In the genomic region with DNA sequence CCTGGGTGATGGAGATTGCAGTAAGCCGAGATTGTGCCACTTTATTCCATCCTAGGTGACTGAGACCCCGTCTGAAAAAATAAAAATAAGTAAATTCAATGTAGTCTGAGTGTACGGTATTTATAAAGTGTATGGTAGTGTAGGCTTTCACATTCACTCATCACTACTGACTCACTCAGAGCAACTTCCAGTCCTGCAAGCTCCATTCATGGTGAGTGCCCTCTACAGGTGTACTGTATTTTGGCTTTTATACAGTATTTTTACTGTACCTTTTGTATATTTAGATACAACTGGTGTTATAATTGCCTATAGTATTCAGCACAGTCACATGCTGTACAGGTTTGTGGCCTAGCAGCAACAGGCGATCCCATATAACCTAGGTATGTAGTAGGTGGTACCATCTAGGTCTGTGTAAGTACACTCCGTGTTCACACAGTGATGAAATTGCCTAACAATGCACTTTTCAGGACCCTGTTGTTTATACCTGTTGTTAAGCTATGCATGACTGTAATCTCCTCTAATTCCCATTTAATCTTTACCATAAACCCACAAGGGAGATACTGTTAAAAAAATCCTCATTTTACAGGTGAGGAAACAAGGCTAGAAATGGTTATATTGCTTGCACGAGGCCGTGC, we compare ENCODE assay signal across 12 cellular contexts. TPM values are rescaled to one million over a fixed set of nuclear protein-coding genes. Genes with fewer than 3 reads are reported as not detected.
A peak's percentile ranks its signal among the peaks of the same experiment; 100 is the strongest.
DNase-seq lines count a peak whose midpoint lies in the region; ATAC-seq and TF ChIP-seq lines count a peak whose summit lies in the region.
"Had no signal": no experiment of that assay in that cellular context is flagged by ENCODE, and none has a peak within 500 bp of the region (broad histone marks: within the 10 kb centered on the region; RNA-seq: fewer than 3 reads in every experiment).

No MANE protein-coding gene starts in this region.

- H3K23me2 ChIP-seq in H9 (ENCODE audit: insufficient read length, low read depth, low read length, poor library complexity, severe bottlenecking): no peaks in the 10 kb centered on the region

- no peak overlapping the region for H3T11ph ChIP-seq in H9 (ENCODE audit: low read length)

- WGBS in H9 (ENCODE audit: extremely low coverage, insufficient read length, low lambda C conversion rate): no CpG with 5 or more reads among the region's 7 CpGs

- no peak overlapping the region for H4K91ac ChIP-seq in H9 (ENCODE audit: insufficient read length, low read depth, low read length)

- no peaks in the 10 kb centered on the region for H3K9me3 Mint-ChIP-seq in H9
- H3K9me3 Mint-ChIP-seq: brain had no signal

- no peak overlapping the region for H3K4ac ChIP-seq in H9 (ENCODE audit: low read depth, low read length)

- no peak overlapping the region for H2BK20ac ChIP-seq in H9 (ENCODE audit: low read depth, low read length, poor library complexity, severe bottlenecking)

- H4K8ac ChIP-seq in H9 (replicated peaks; ENCODE audit: insufficient read length, low read depth, low read length): no peak overlapping the region

- no peak overlapping the region for H4K5ac ChIP-seq in H9 (ENCODE audit: insufficient read length, low read depth, low read length)

- H2BK120ac ChIP-seq in H9 (ENCODE audit: low read depth, low read length, poor library complexity, severe bottlenecking): no peak overlapping the region

- no peak overlapping the region for H3K4me2 ChIP-seq in H9 (ENCODE audit: insufficient read depth, insufficient read length, low read length)

- no peak overlapping the region for H2BK12ac ChIP-seq in H9 (ENCODE audit: insufficient read length, low read depth, low read length)

- no peak overlapping the region for H3K27ac ChIP-seq in H9 (ENCODE audit: insufficient read length, low read depth, low read length)
- H3K27ac ChIP-seq: SJSA1 had no signal

- H3K36me3 Mint-ChIP-seq in H9 (ENCODE audit: insufficient read depth in 1 of 3, low read depth in 3 of 3): no peaks in the 10 kb centered on the region
- H3K36me3 Mint-ChIP-seq: brain had no signal

- no peaks in the 10 kb centered on the region for H3K79me2 ChIP-seq in H9 (ENCODE audit: insufficient read depth, low read length)

- intact Hi-C loops in left colon (cut with DNase I, micrococcal nuclease): no loop called here

- H3K14ac ChIP-seq in H9 (ENCODE audit: insufficient read depth, low read length): no peak overlapping the region

- no peak overlapping the region for H3K9ac ChIP-seq in H9 (ENCODE audit: extremely low read depth, insufficient read length, low read length)

- no peaks in the 10 kb centered on the region for H3K79me1 ChIP-seq in H9 (ENCODE audit: insufficient read depth, low read depth, low read length, poor library complexity, severe bottlenecking)

- no peak overlapping the region for H2AFZ ChIP-seq in H9 (ENCODE audit: low read length)

- H3K4me1 ChIP-seq in H9 (ENCODE audit: insufficient read depth, low read length): peaks cover 2% of the 10 kb centered on the region; the same call in 1 of the 2 replicates
- H3K4me1 ChIP-seq: SJSA1 had no signal

- H3K23ac ChIP-seq in H9 (ENCODE audit: insufficient read length, low read depth, low read length): no peak overlapping the region

- no peak overlapping the region for H3K4me3 Mint-ChIP-seq in H9
- H3K4me3 Mint-ChIP-seq: brain had no signal

- H3K56ac ChIP-seq in H9 (ENCODE audit: insufficient read length, low read depth, low read length): no peak overlapping the region

- H3K18ac ChIP-seq in H9 (ENCODE audit: insufficient read length, low read depth, low read length): no peak overlapping the region

- no peak overlapping the region for H2AK5ac ChIP-seq in H9 (ENCODE audit: insufficient read length, low read length)

- no peak overlapping the region for H3K27ac Mint-ChIP-seq in H9
- H3K27ac Mint-ChIP-seq: brain had no signal

- peaks cover 26 to 41% of the 10 kb centered on the region in 2 experiments for H3K4me1 Mint-ChIP-seq in H9
- H3K4me1 Mint-ChIP-seq: brain had no signal

- H3K27me3 ChIP-seq in H9 (ENCODE audit: insufficient read depth, low read length): no peaks in the 10 kb centered on the region; the same call in 1 of the 2 replicates

- peaks cover under 1% of the 10 kb centered on the region for H3K27me3 Mint-ChIP-seq in H9 (ENCODE audit: low read depth)

- H2BK5ac ChIP-seq in H9 (ENCODE audit: insufficient read length, low read length): no peak overlapping the region

- H2BK15ac ChIP-seq in H9 (ENCODE audit: low read depth, low read length): no peak overlapping the region

- DNase-seq in GM10266 (ENCODE audit: extremely low spot score) (no peak), H9 (no peak), RKO (ENCODE audit: low spot score) (peak; percentile 68), left colon (no peak)
- DNase-seq in stimulated activated CD4-positive, alpha-beta T cell treated with anti-CD3 and anti-CD28 coated beads, Interleukin-12 subunit alpha, Interleukin-12 subunit beta, amount 100 ng/mL, for 4 hours: no peak
- DNase-seq: activated CD8-positive, alpha-beta memory T cell treated with anti-CD3 and anti-CD28 coated beads for 24 hours; NCI-H187; posterior cingulate gyrus had no signal

- peak; percentile 35 for TF ChIP-seq CTCF in GM10266 (IDR thresholded peaks at IDR 0.05; ENCODE audit: control insufficient read depth, insufficient read depth, low read depth, missing control alignments)
- peak; percentile 51 for TF ChIP-seq CTCF in H9 (conservative IDR thresholded peaks at IDR 0.05)

- no peaks in the 10 kb centered on the region for H3K9me3 ChIP-seq in H9 (ENCODE audit: control insufficient read depth, low read depth, low read length)
- H3K9me3 ChIP-seq: SJSA1 had no signal

- no peaks in the 10 kb centered on the region for H4K20me1 ChIP-seq in H9 (ENCODE audit: control insufficient read depth, insufficient read depth, insufficient read length)

- ATAC-seq in left colon (peak; percentile 43), HG02642 (IDR thresholded peaks at IDR 0.05; ENCODE audit: poor library complexity, unreplicated experiment) (no peak), HG03039 (IDR thresholded peaks at IDR 0.05; ENCODE audit: unreplicated experiment) (no peak)

RNA-seq across cellular contexts. Expression of a gene that starts 19.3 kb away (rescaled TPM):
- total RNA-seq in H9 (2021) (1.9 and 3.5 TPM in 2 replicates), left colon (10 to 100 TPM; 19.3 to 20.6 TPM)
- total RNA-seq: SJSA1 had no signal
